Comparison of ENCODE assay signal across 20 cellular contexts in genomic region chr12:131902332-131903241, GRCh38. TPM values are rescaled to one million over a fixed set of nuclear protein-coding genes. Genes with fewer than 3 reads are reported as not detected.
A peak's percentile ranks its signal among the peaks of the same experiment; 100 is the strongest.
DNase-seq lines count a peak whose midpoint lies in the region; ATAC-seq, FAIRE-seq and TF ChIP-seq lines count a peak whose summit lies in the region.
"Had no signal": no experiment of that assay in that cellular context is flagged by ENCODE, and none has a peak within 500 bp of the region (broad histone marks: within the 10 kb centered on the region; RNA-seq: fewer than 3 reads in every experiment).

No MANE protein-coding gene starts in this region.

- H3K4me1 ChIP-seq in BLaER1 (peaks cover 81% of the 10 kb centered on the region), K562 (replicated peaks in 1 of 2; ENCODE audit: control insufficient read depth in 2 of 2, insufficient read depth in 2 of 2, low read length in 2 of 2) (peaks cover 0 to 43% of the 10 kb centered on the region in 2 experiments; a peak in 2 of 5 replicates)

- no peak for TF ChIP-seq EP300 in K562 (IDR thresholded peaks at IDR 0.05; ENCODE audit: low read length)

- H3K9ac ChIP-seq in BLaER1 (peak overlapping the region; percentile 57; the same call in 1 of the 2 replicates), K562 (ENCODE audit: insufficient read depth in 1 of 2, low read depth in 2 of 2, low read length in 2 of 2) (peak overlapping the region in 1 of 2 experiments; percentile 58; a peak in 2 of 4 replicates)
- H3K9ac ChIP-seq: GM23248, parathyroid adenoma had no signal

- H4K20me1 ChIP-seq in BLaER1 (peaks cover 100% of the 10 kb centered on the region), K562 (replicated peaks; ENCODE audit: control insufficient read depth, insufficient read depth, low read length) (peaks cover 21% of the 10 kb centered on the region; the same call in 1 of the 2 replicates)

- ATAC-seq in K562: peak; percentile 6; the same call in 2 of the 3 replicates
- no peak for ATAC-seq in left ventricle myocardium superior
- ATAC-seq in GM19324 (IDR thresholded peaks at IDR 0.05; ENCODE audit: low FRiP score, unreplicated experiment): no peak

- H3K9me1 ChIP-seq in K562 (ENCODE audit: control insufficient read depth, insufficient read depth, low read length): no peaks in the 10 kb centered on the region

- H3K36me3 ChIP-seq in BLaER1 (peaks cover 85% of the 10 kb centered on the region), K562 (ENCODE audit: control insufficient read depth, insufficient read depth, low read length) (no peaks in the 10 kb centered on the region)

- no peaks in the 10 kb centered on the region for H3K9me3 ChIP-seq in BLaER1
- no peaks in the 10 kb centered on the region for H3K9me3 ChIP-seq in K562 (replicated peaks; ENCODE audit: control insufficient read depth, insufficient read depth, low read depth, low read length)
- H3K9me3 ChIP-seq: body of pancreas, lower lobe of right lung had no signal

- H3K79me2 ChIP-seq in K562 (ENCODE audit: control insufficient read depth, insufficient read depth, low read length): no peaks in the 10 kb centered on the region; the same call in 2 of the 3 replicates

- in situ Hi-C loops in K562 (cut with MboI): no loop called here

- no peaks in the 10 kb centered on the region for H3K27me3 ChIP-seq in BLaER1
- no peaks in the 10 kb centered on the region for H3K27me3 ChIP-seq in K562 (ENCODE audit: control insufficient read depth in 2 of 2, insufficient read depth in 2 of 2, low read length in 2 of 2)
- H3K27me3 ChIP-seq: body of pancreas had no signal

- no peak for FAIRE-seq in K562 (lab: Jason Lieb, UNC)
- FAIRE-seq: HTR-8/SVneo had no signal

- 61% methylated on average over 21 of the region's 25 CpGs for WGBS in K562 (ENCODE audit: insufficient coverage, low coverage, missing lambda C conversion rate)

- peak overlapping the region; percentile 49 for H3K4me2 ChIP-seq in BLaER1
- H3K4me2 ChIP-seq in K562 (ENCODE audit: insufficient read depth, low read length): no peak overlapping the region

- DNase-seq in K562 (ENCODE audit: extremely low read depth in 1 of 4, low spot score in 3 of 4) (no peak), left ventricle myocardium superior (peak; percentile 24), retina (peak; percentile 14), hippocampal formation (lab: John Stamatoyannopoulos, UW) (no peak), A172 (ENCODE audit: low spot score) (no peak), NOMO-1 (lab: John Stamatoyannopoulos, UW; ENCODE audit: unreplicated experiment in 2 of 2) (no peak)
- DNase-seq: activated T-cell treated with anti-CD3 and anti-CD28 coated beads, Interleukin-2, amount 50 U/mL, for 72 hours; CD8-positive, alpha-beta memory T cell; cortex of kidney; DMS79 treated with DMSO at 0.1 percent for 48 hours; GM23248; NCI-H2227 treated with DMSO at 0.1 percent for 48 hours; SIG-M5; WERI-Rb-1 had no signal

- POLR2A ChIA-PET in K562 (lab: Yijun Ruan, JAX): interaction anchor here (0.6 to 1.4 kb wide), 4 partner anchors 9 to 34 kb away, joined by 3 to 4 read pairs (median 4); no protein-coding TSS in a partner anchor

- H3K4me3 ChIP-seq in BLaER1 (no peak overlapping the region), K562 (no peak overlapping the region)
- H3K4me3 ChIP-seq: body of pancreas, GM23248, lower lobe of right lung had no signal

- CTCF ChIA-PET in K562 (lab: Yijun Ruan, JAX; ENCODE audit: low intra/inter-chr PET ratio): no interaction called here

- no peak overlapping the region for H2AFZ ChIP-seq in K562 (ENCODE audit: low read depth, low read length)
- H2AFZ ChIP-seq: GM23248, parathyroid adenoma had no signal

- TF ChIP-seq POLR2A in K562 (conservative IDR thresholded peaks at IDR 0.05): no peak

- BruUV-seq in K562 (replicated peaks; lab: Mats Ljungman, UMichigan): no TSS peak

- H3K27ac ChIP-seq in BLaER1 (peak overlapping the region; percentile 64), K562 (ENCODE audit: extremely low read depth, low read depth, low read length) (no peak overlapping the region)
- H3K27ac ChIP-seq: body of pancreas, GM23248, lower lobe of right lung, parathyroid adenoma, WERI-Rb-1 had no signal

- TF ChIP-seq RAD21 in K562 (CRISPR knock-in tag; conservative IDR thresholded peaks at IDR 0.05 in 1 of 2, IDR thresholded peaks at IDR 0.05 in 1 of 2): no peak

- TF ChIP-seq CTCF in K562 (IDR thresholded peaks at IDR 0.05 in 2 of 3, conservative IDR thresholded peaks at IDR 0.05 in 1 of 3; ENCODE audit: insufficient read depth in 2 of 3, low read depth in 1 of 3, low read length in 3 of 3): no peak

- intact Hi-C loops in K562 (cut with micrococcal nuclease): no loop called here
- intact Hi-C loops in left ventricle myocardium superior (cut with micrococcal nuclease): no loop called here

TF ChIP-seq in K562, 482 proteins besides CTCF, POLR2A, EP300 and RAD21 (continues in another document):
- no peak for TF ChIP-seq ZBTB17 (CRISPR knock-in tag; IDR thresholded peaks at IDR 0.05)

RNA-seq across cellular contexts. Expression of gene ULK1, which starts 8.2 kb away (rescaled TPM):
- total RNA-seq in K562 (2011; cell fraction: chromatin; rRNA removed; ENCODE audit: low replicate concordance): 40.7 and 125 TPM in 2 replicates
- total RNA-seq in K562 (2011; cell fraction: nucleolus; rRNA removed): 72.5 and 83.8 TPM in 2 replicates
- 47.5 and 50.5 TPM in 2 replicates for total RNA-seq in K562 (2011; cell fraction: nucleoplasm; rRNA removed)
- total RNA-seq in K562 (2014; rRNA removed): 4.2 and 5.6 TPM in 2 replicates
- 0.83 and 0.98 TPM in 2 replicates for total RNA-seq in K562 (2014; rRNA removed; fragmentation: Illumina TruSeq; extraction: Trizol)
- 2.0 and 3.6 TPM in 2 replicates for total RNA-seq in K562 (2015; rRNA removed; fragmentation: Illumina TruSeq; extraction: Trizol)
- 17.3 and 29.4 TPM in 2 replicates for total RNA-seq in K562 (2021)
- 3.2 and 6.2 TPM in 2 replicates for polyA plus RNA-seq in K562 (2011; rRNA removed)
- 2.1 and 4.1 TPM in 2 replicates for polyA plus RNA-seq in K562 (2011; cell fraction: cytosol; rRNA removed)
- 62.1 and 86.4 TPM in 2 replicates for polyA plus RNA-seq in K562 (2011; cell fraction: nucleus; rRNA removed)
- polyA plus RNA-seq in K562 (2012): 12.1 and 39.2 TPM in 2 replicates
- polyA plus RNA-seq in K562 (2014; fragmentation: Illumina TruSeq; extraction: Trizol): 2.5 and 9.1 TPM in 2 replicates
- polyA plus RNA-seq in K562 (2014; fragmentation: Nextera tagmentation; extraction: Ambion mirVana): under 1 TPM; 0.15 to 0.29 TPM
- 13.2 and 16.9 TPM in 2 replicates for polyA plus RNA-seq in K562 (2014; rRNA removed)
- 1.3 and 1.8 TPM in 2 replicates for polyA minus RNA-seq in K562 (2011; rRNA and poly(A)+ RNA removed)
- 3.1 and 11.4 TPM in 2 replicates for polyA minus RNA-seq in K562 (2011; cell fraction: cytosol; rRNA and poly(A)+ RNA removed)
- 15.5 and 15.9 TPM in 2 replicates for polyA minus RNA-seq in K562 (2011; cell fraction: nucleus; rRNA and poly(A)+ RNA removed)
- 64.0 TPM for total RNA-seq in left ventricle myocardium superior
- total RNA-seq in A172 (2014; rRNA removed; shearing (Covaris generic)): 6.9 and 8.0 TPM in 2 replicates

RNA-seq across cellular contexts. Expression of gene PUS1, which starts 26.5 kb away (rescaled TPM):
- 97.0 and 232 TPM in 2 replicates for total RNA-seq in K562 (2011; cell fraction: chromatin; rRNA removed; ENCODE audit: low replicate concordance)
- 140 and 151 TPM in 2 replicates for total RNA-seq in K562 (2011; cell fraction: nucleolus; rRNA removed)
- 123 and 134 TPM in 2 replicates for total RNA-seq in K562 (2011; cell fraction: nucleoplasm; rRNA removed)
- total RNA-seq in K562 (2014; rRNA removed): 35.6 and 53.2 TPM in 2 replicates
- total RNA-seq in K562 (2014; rRNA removed; fragmentation: Illumina TruSeq; extraction: Trizol): 13.6 and 16.4 TPM in 2 replicates
- 29.7 and 30.0 TPM in 2 replicates for total RNA-seq in K562 (2015; rRNA removed; fragmentation: Illumina TruSeq; extraction: Trizol)
- 79.3 and 90.8 TPM in 2 replicates for total RNA-seq in K562 (2021)
- polyA plus RNA-seq in K562 (2011; rRNA removed): 27.9 and 36.5 TPM in 2 replicates
- polyA plus RNA-seq in K562 (2011; cell fraction: cytosol; rRNA removed): 28.1 and 41.6 TPM in 2 replicates
- 56.2 and 84.8 TPM in 2 replicates for polyA plus RNA-seq in K562 (2011; cell fraction: nucleus; rRNA removed)
- polyA plus RNA-seq in K562 (2012): 37.5 and 51.4 TPM in 2 replicates
- 30.3 and 39.8 TPM in 2 replicates for polyA plus RNA-seq in K562 (2014; fragmentation: Illumina TruSeq; extraction: Trizol)
- polyA plus RNA-seq in K562 (2014; fragmentation: Nextera tagmentation; extraction: Ambion mirVana): 1 to 10 TPM; 1.9 to 3.8 TPM
- polyA plus RNA-seq in K562 (2014; rRNA removed): 71.4 and 73.4 TPM in 2 replicates
- polyA minus RNA-seq in K562 (2011; rRNA and poly(A)+ RNA removed): 16.8 and 21.8 TPM in 2 replicates
- polyA minus RNA-seq in K562 (2011; cell fraction: cytosol; rRNA and poly(A)+ RNA removed): 30.8 and 32.0 TPM in 2 replicates
- polyA minus RNA-seq in K562 (2011; cell fraction: nucleus; rRNA and poly(A)+ RNA removed): 27.3 and 32.4 TPM in 2 replicates
- 5.6 TPM for total RNA-seq in left ventricle myocardium superior
- 13.6 and 17.5 TPM in 2 replicates for total RNA-seq in A172 (2014; rRNA removed; shearing (Covaris generic))

RNA-seq across cellular contexts. Expression of gene EP400, which starts 47.2 kb away (rescaled TPM):
- total RNA-seq in K562 (2011; cell fraction: chromatin; rRNA removed; ENCODE audit: low replicate concordance): 149 and 175 TPM in 2 replicates
- total RNA-seq in K562 (2011; cell fraction: nucleolus; rRNA removed): 61.2 and 71.2 TPM in 2 replicates
- 111 and 165 TPM in 2 replicates for total RNA-seq in K562 (2011; cell fraction: nucleoplasm; rRNA removed)
- total RNA-seq in K562 (2014; rRNA removed) (7.7 and 12.2 TPM in 2 replicates), K562 (2014; rRNA removed; fragmentation: Illumina TruSeq; extraction: Trizol) (7.0 TPM in 2 replicates), K562 (2015; rRNA removed; fragmentation: Illumina TruSeq; extraction: Trizol) (6.9 and 8.1 TPM in 2 replicates), K562 (2021) (49.2 and 58.0 TPM in 2 replicates), left ventricle myocardium superior (14.8 TPM)
- polyA plus RNA-seq in K562 (2011; rRNA removed) (6.5 and 8.3 TPM in 2 replicates), K562 (2014; fragmentation: Illumina TruSeq; extraction: Trizol) (29.8 and 32.3 TPM in 2 replicates), K562 (2014; fragmentation: Nextera tagmentation; extraction: Ambion mirVana) (1 to 10 TPM; 4.5 to 6.7 TPM), K562 (2014; rRNA removed) (22.2 and 23.5 TPM in 2 replicates)
- 5.4 and 6.5 TPM in 2 replicates for polyA plus RNA-seq in K562 (2011; cell fraction: cytosol; rRNA removed)
- 38.0 and 44.2 TPM in 2 replicates for polyA plus RNA-seq in K562 (2011; cell fraction: nucleus; rRNA removed)
- polyA plus RNA-seq in K562 (2012): 27.7 and 40.7 TPM in 2 replicates
- polyA minus RNA-seq in K562 (2011; rRNA and poly(A)+ RNA removed): 13.1 and 16.0 TPM in 2 replicates
- polyA minus RNA-seq in K562 (2011; cell fraction: cytosol; rRNA and poly(A)+ RNA removed): 17.0 and 23.8 TPM in 2 replicates
- polyA minus RNA-seq in K562 (2011; cell fraction: nucleus; rRNA and poly(A)+ RNA removed): 18.7 and 27.0 TPM in 2 replicates
- 6.6 and 6.8 TPM in 2 replicates for total RNA-seq in A172 (2014; rRNA removed; shearing (Covaris generic))

Comparison
In these comparisons a context has a peak if more than half of its experiments do, and no peak if none do; other contexts are left out.
1. DNase-seq: peak in left ventricle myocardium superior (single experiment) and retina (single experiment); none in K562 (0 of 4), hippocampal formation (0 of 2), A172 (single experiment) and NOMO-1 (0 of 2).